In genomic region chr19:2261438-2262172, GRCh38 we compare ENCODE assay signal across 9 cellular contexts. TPM values are rescaled to one million over a fixed set of nuclear protein-coding genes. Genes with fewer than 3 reads are reported as not detected.
DNase-seq lines count a peak whose midpoint lies in the region; ATAC-seq and TF ChIP-seq lines count a peak whose summit lies in the region.
"Had no signal": no experiment of that assay in that cellular context is flagged by ENCODE, and none has a peak within 500 bp of the region (broad histone marks: within the 10 kb centered on the region; RNA-seq: fewer than 3 reads in every experiment).

No MANE protein-coding gene starts in this region.

- H3K9me3 ChIP-seq in heart right ventricle, result no peaks in the 10 kb centered on the region
- H3K9me3 ChIP-seq in thoracic aorta, result no peaks in the 10 kb centered on the region

- no peak for TF ChIP-seq POLR2A in GM18505 (IDR thresholded peaks at IDR 0.05; ENCODE audit: borderline replicate concordance, extremely low read depth, insufficient read depth, insufficient read length)

- peaks cover 41% of the 10 kb centered on the region for H3K4me1 Mint-ChIP-seq in activated CD4-positive, alpha-beta memory T cell treated with anti-CD3 and anti-CD28 coated beads, Interleukin-2, amount 10 ng/mL, durations not matched to agents 7 days and 5 days

- H3K4me1 ChIP-seq in heart right ventricle (peaks cover 0 to 27% (median 4%) of the 10 kb centered on the region in 9 donors), thoracic aorta (ENCODE audit: control insufficient read depth in 1 of 2, low read depth in 2 of 2) (peaks cover 3 to 7% of the 10 kb centered on the region in 2 donors)

- intact Hi-C loops in heart right ventricle (cut with DNase I), result no loop called here

- ATAC-seq in heart right ventricle (no peak), thoracic aorta (ENCODE audit: insufficient number of reproducible peaks, low FRiP score, low read depth) (no peak), HG03039 (IDR thresholded peaks at IDR 0.05; ENCODE audit: unreplicated experiment) (no peak), GM18505 (IDR thresholded peaks at IDR 0.05; ENCODE audit: unreplicated experiment) (no peak)

- in situ Hi-C loops in ACHN (cut with HindIII; ENCODE audit: low pct_ligation_motif_present, low pct_unique_long_range_greater_than_20kb, low sequenced_read_pairs), result no loop called here

- no peaks in the 10 kb centered on the region for H3K36me3 ChIP-seq in heart right ventricle
- H3K36me3 ChIP-seq in thoracic aorta, result no peaks in the 10 kb centered on the region

- H3K36me3 Mint-ChIP-seq in activated CD4-positive, alpha-beta memory T cell treated with anti-CD3 and anti-CD28 coated beads, Interleukin-2, amount 10 ng/mL, durations not matched to agents 7 days and 5 days (ENCODE audit: low read depth), result no peaks in the 10 kb centered on the region
- H3K36me3 Mint-ChIP-seq: activated naive CD4-positive, alpha-beta T cell treated with anti-CD3 and anti-CD28 coated beads, Interleukin-2, amount 50 U/mL, for 24 hours had no signal

- no peaks in the 10 kb centered on the region for H3K9me3 Mint-ChIP-seq in activated CD4-positive, alpha-beta memory T cell treated with anti-CD3 and anti-CD28 coated beads, Interleukin-2, amount 10 ng/mL, durations not matched to agents 7 days and 5 days
- H3K9me3 Mint-ChIP-seq: activated naive CD4-positive, alpha-beta T cell treated with anti-CD3 and anti-CD28 coated beads, Interleukin-2, amount 50 U/mL, for 24 hours had no signal

- peak overlapping the region; percentile 48 for H3K27ac Mint-ChIP-seq in activated CD4-positive, alpha-beta memory T cell treated with anti-CD3 and anti-CD28 coated beads, Interleukin-2, amount 10 ng/mL, durations not matched to agents 7 days and 5 days

- H3K27me3 ChIP-seq in HL-60 (ENCODE audit: insufficient read depth, poor library complexity, severe bottlenecking), result no peaks in the 10 kb centered on the region
- no peaks in the 10 kb centered on the region for H3K27me3 ChIP-seq in heart right ventricle
- no peaks in the 10 kb centered on the region for H3K27me3 ChIP-seq in thoracic aorta (replicated peaks; ENCODE audit: insufficient read depth)

- no peak overlapping the region for H3K4me3 Mint-ChIP-seq in activated CD4-positive, alpha-beta memory T cell treated with anti-CD3 and anti-CD28 coated beads, Interleukin-2, amount 10 ng/mL, durations not matched to agents 7 days and 5 days
- H3K4me3 Mint-ChIP-seq: activated naive CD4-positive, alpha-beta T cell treated with anti-CD3 and anti-CD28 coated beads, Interleukin-2, amount 50 U/mL, for 24 hours had no signal

- DNase-seq in ACHN (peak; percentile 28), HL-60 (ENCODE audit: low read depth in 1 of 2, low spot score in 1 of 2) (peak in 1 of 2 experiments; percentile 54), heart right ventricle (no peak), thoracic aorta (ENCODE audit: low spot score) (no peak), NCI-H2081 (lab: John Stamatoyannopoulos, UW) (no peak)
- DNase-seq in activated CD4-positive, alpha-beta memory T cell treated with anti-CD3 and anti-CD28 coated beads, Interleukin-2, amount 10 ng/mL, durations not matched to agents 7 days and 5 days, result peak; percentile 76

- H3K27me3 Mint-ChIP-seq in activated CD4-positive, alpha-beta memory T cell treated with anti-CD3 and anti-CD28 coated beads, Interleukin-2, amount 10 ng/mL, durations not matched to agents 7 days and 5 days, result no peaks in the 10 kb centered on the region
- H3K27me3 Mint-ChIP-seq: activated naive CD4-positive, alpha-beta T cell treated with anti-CD3 and anti-CD28 coated beads, Interleukin-2, amount 50 U/mL, for 24 hours had no signal

- H3K4me3 ChIP-seq in HL-60 (replicated peaks; ENCODE audit: insufficient read depth, low read length) (no peak overlapping the region), heart right ventricle (no peak overlapping the region), thoracic aorta (no peak overlapping the region)

- CTCF ChIA-PET in activated CD4-positive, alpha-beta memory T cell treated with anti-CD3 and anti-CD28 coated beads, Interleukin-2, amount 10 ng/mL, durations not matched to agents 7 days and 5 days (lab: Charles Lee), result interaction anchor here (0.7 to 3.8 kb wide), 15 partner anchors 9 to 110 kb away, joined by 3 to 46 read pairs (median 5); partner anchors contain the start of genes AP3D1 and PLEKHJ1

- POLR2A ChIA-PET in activated CD4-positive, alpha-beta memory T cell treated with anti-CD3 and anti-CD28 coated beads, Interleukin-2, amount 10 ng/mL, durations not matched to agents 7 days and 5 days (lab: Charles Lee), result interaction anchor here (0.8 to 5.7 kb wide), 6 partner anchors 8 to 66 kb away, joined by 4 to 76 read pairs (median 5); partner anchors contain the start of genes AMH and LSM7

- TF ChIP-seq CTCF in HL-60 (IDR thresholded peaks at IDR 0.05; ENCODE audit: insufficient read depth, low read length), result peak; percentile 30
- peak; percentile 8 to 74 (median 57) for TF ChIP-seq CTCF in heart right ventricle (IDR thresholded peaks at IDR 0.05)
- peak; percentile 30 for TF ChIP-seq CTCF in thoracic aorta (IDR thresholded peaks at IDR 0.05)

- 67 to 69% methylated on average over 7 of the region's 7 CpGs for WGBS in heart right ventricle, 2 donors

- no peak overlapping the region for H3K27ac ChIP-seq in HL-60 (replicated peaks)
- H3K27ac ChIP-seq in heart right ventricle, result no peak overlapping the region
- no peak overlapping the region for H3K27ac ChIP-seq in thoracic aorta

RNA-seq across cellular contexts. Expression of gene JSRP1, which starts 5.4 kb away (rescaled TPM):
- total RNA-seq in activated CD4-positive, alpha-beta memory T cell treated with anti-CD3 and anti-CD28 coated beads, Interleukin-2, amount 10 ng/mL, durations not matched to agents 7 days and 5 days, result 1 to 10 TPM in 1 of 2 experiments, under 1 TPM in 1; 0.73 to 1.3 TPM
- total RNA-seq in heart right ventricle, result under 1 TPM in 3 of 10 donors, not detected in 7; 0.31 to 0.72 (median 0.45) TPM
- under 1 TPM in 1 of 2 donors, not detected in 1; 0.29 TPM for polyA plus RNA-seq in heart right ventricle
- not detected for total RNA-seq in thoracic aorta

RNA-seq across cellular contexts. Expression of gene AMH, which starts 12.5 kb away (rescaled TPM):
- 1 to 10 TPM; 4.6 to 7.6 TPM for total RNA-seq in activated CD4-positive, alpha-beta memory T cell treated with anti-CD3 and anti-CD28 coated beads, Interleukin-2, amount 10 ng/mL, durations not matched to agents 7 days and 5 days
- total RNA-seq in heart right ventricle (under 1 TPM; 0.15 to 0.70 (median 0.41) TPM), thoracic aorta (under 1 TPM; 0.92 to 0.95 TPM)
- 1 to 10 TPM in 1 of 2 donors, under 1 TPM in 1; 0.30 to 1.0 TPM for polyA plus RNA-seq in heart right ventricle

RNA-seq across cellular contexts. Expression of gene PEAK3, which starts 20.4 kb away (rescaled TPM):
- total RNA-seq in activated CD4-positive, alpha-beta memory T cell treated with anti-CD3 and anti-CD28 coated beads, Interleukin-2, amount 10 ng/mL, durations not matched to agents 7 days and 5 days, result under 1 TPM; 0.70 to 0.88 TPM
- total RNA-seq in heart right ventricle (1 to 10 TPM in 1 of 10 donors, under 1 TPM in 9; 0.11 to 1.1 (median 0.22) TPM), thoracic aorta (1 to 10 TPM; 1.2 to 3.0 TPM)
- under 1 TPM; 0.13 to 0.22 TPM for polyA plus RNA-seq in heart right ventricle

RNA-seq across cellular contexts. Expression of gene SF3A2, which starts 25.0 kb away (rescaled TPM):
- 100 to 1,000 TPM; 137 to 145 TPM for total RNA-seq in activated CD4-positive, alpha-beta memory T cell treated with anti-CD3 and anti-CD28 coated beads, Interleukin-2, amount 10 ng/mL, durations not matched to agents 7 days and 5 days
- total RNA-seq in heart right ventricle (10 to 100 TPM; 24.6 to 45.2 (median 30.4) TPM), thoracic aorta (10 to 100 TPM; 23.8 to 43.7 TPM)
- polyA plus RNA-seq in heart right ventricle, result 10 to 100 TPM; 25.8 to 47.3 TPM

RNA-seq across cellular contexts. Expression of gene PLEKHJ1, which starts 25.5 kb away (rescaled TPM):
- 10 to 100 TPM; 58.3 to 60.4 TPM for total RNA-seq in activated CD4-positive, alpha-beta memory T cell treated with anti-CD3 and anti-CD28 coated beads, Interleukin-2, amount 10 ng/mL, durations not matched to agents 7 days and 5 days
- total RNA-seq in heart right ventricle, result 10 to 100 TPM; 40.0 to 76.5 (median 45.0) TPM
- polyA plus RNA-seq in heart right ventricle, result 100 to 1,000 TPM in 1 of 2 donors, 10 to 100 TPM in 1; 83.6 to 103 TPM
- total RNA-seq in thoracic aorta, result 10 to 100 TPM; 26.3 to 46.2 TPM

Comparison
In these comparisons a context has a peak if more than half of its experiments do, and no peak if none do; other contexts are left out.
1. DNase-seq: peak in ACHN (single experiment) and activated CD4-positive, alpha-beta memory T cell treated with anti-CD3 and anti-CD28 coated beads, Interleukin-2, amount 10 ng/mL, durations not matched to agents 7 days and 5 days (single experiment); none in heart right ventricle (0 of 2), thoracic aorta (single experiment) and NCI-H2081 (0 of 2).
2. Peak in every context shown above with its lines, with median percentiles within 50 percentile points of each other: CTCF ChIP-seq.